In genomic region chr16:50276801-50277560, GRCh38 we compare ENCODE assay signal across 15 cellular contexts. TPM values are rescaled to one million over a fixed set of nuclear protein-coding genes. Genes with fewer than 3 reads are reported as not detected.
A peak's percentile ranks its signal among the peaks of the same experiment; 100 is the strongest.
DNase-seq lines count a peak whose midpoint lies in the region; ATAC-seq lines count a peak whose summit lies in the region.
"Had no signal": no experiment of that assay in that cellular context is flagged by ENCODE, and none has a peak within 500 bp of the region (broad histone marks: within the 10 kb centered on the region; RNA-seq: fewer than 3 reads in every experiment).

No MANE protein-coding gene starts in this region.

- no peak overlapping the region for H2AK5ac ChIP-seq in trophoblast cell (ENCODE audit: low read length)

- no peak overlapping the region for H4K91ac ChIP-seq in trophoblast cell (ENCODE audit: low read depth, low read length)

- H3K27ac Mint-ChIP-seq in activated CD4-positive, alpha-beta T cell treated with anti-CD3 and anti-CD28 coated beads for 36 hours: peak overlapping the region; percentile 89
- peak overlapping the region; percentile 92 for H3K27ac Mint-ChIP-seq in activated naive CD8-positive, alpha-beta T cell

- H4K12ac ChIP-seq in trophoblast cell (ENCODE audit: low read depth, low read length): no peak overlapping the region

- no peaks in the 10 kb centered on the region for H3K79me2 ChIP-seq in trophoblast cell (ENCODE audit: control insufficient read depth, insufficient read depth, low read length, poor library complexity)

- H3K9me3 ChIP-seq in trophoblast cell (ENCODE audit: insufficient read depth, low read depth, low read length): peaks cover 3% of the 10 kb centered on the region
- H3K9me3 ChIP-seq: colonic mucosa, tibial artery had no signal

- no peak overlapping the region for H2BK12ac ChIP-seq in trophoblast cell (ENCODE audit: low read length)

- H3K27me3 Mint-ChIP-seq in activated CD4-positive, alpha-beta T cell treated with anti-CD3 and anti-CD28 coated beads for 36 hours: no peaks in the 10 kb centered on the region
- no peaks in the 10 kb centered on the region for H3K27me3 Mint-ChIP-seq in activated naive CD8-positive, alpha-beta T cell

- H3K4me3 Mint-ChIP-seq in activated CD4-positive, alpha-beta T cell treated with anti-CD3 and anti-CD28 coated beads for 36 hours: peak overlapping the region; percentile 30
- peak overlapping the region; percentile 73 for H3K4me3 Mint-ChIP-seq in activated naive CD8-positive, alpha-beta T cell

- no peak overlapping the region for H3K9ac ChIP-seq in trophoblast cell (ENCODE audit: low read length)

- no peaks in the 10 kb centered on the region for H3K79me1 ChIP-seq in trophoblast cell (ENCODE audit: low read length)

- no peak overlapping the region for H3K4me2 ChIP-seq in trophoblast cell (ENCODE audit: low read length)

- H3K27me3 ChIP-seq in trophoblast cell (ENCODE audit: insufficient read depth, low read length): no peaks in the 10 kb centered on the region
- H3K27me3 ChIP-seq: colonic mucosa, tibial artery had no signal

- no peak overlapping the region for H3K23ac ChIP-seq in trophoblast cell (ENCODE audit: low read length)

- no peak overlapping the region for H2BK5ac ChIP-seq in trophoblast cell (ENCODE audit: low read depth, low read length, poor library complexity)

- peaks cover 37% of the 10 kb centered on the region for H3K36me3 Mint-ChIP-seq in activated CD4-positive, alpha-beta T cell treated with anti-CD3 and anti-CD28 coated beads for 36 hours (ENCODE audit: low read depth)
- H3K36me3 Mint-ChIP-seq in activated naive CD8-positive, alpha-beta T cell: no peaks in the 10 kb centered on the region

- no peaks in the 10 kb centered on the region for H3K36me3 ChIP-seq in trophoblast cell (ENCODE audit: control insufficient read depth in 1 of 2, insufficient read depth in 2 of 2, low read length in 2 of 2)
- H3K36me3 ChIP-seq: colonic mucosa, tibial artery had no signal

- no peak overlapping the region for H3K18ac ChIP-seq in trophoblast cell (ENCODE audit: low read length)

- H2AFZ ChIP-seq in trophoblast cell (ENCODE audit: insufficient read depth, low read length, poor library complexity): no peak overlapping the region

- H3K4ac ChIP-seq in trophoblast cell (ENCODE audit: low read depth, low read length): no peak overlapping the region

- no peak overlapping the region for H3K14ac ChIP-seq in trophoblast cell (ENCODE audit: low read length)

- WGBS in trophoblast cell (ENCODE audit: extremely low coverage, insufficient coverage, insufficient read length): no CpG with 5 or more reads among the region's 4 CpGs

- intact Hi-C loops in activated CD4-positive, alpha-beta T cell treated with anti-CD3 and anti-CD28 coated beads for 36 hours (cut with DNase I, micrococcal nuclease): loop anchor here (1.0 to 5.0 kb wide), 10 partner anchors 10 to 490 kb away; partner anchors contain the start of genes CYLD (in 2 of the 2) and CNEP1R1 (in 1 of the 2)

- POLR2A ChIA-PET in activated CD4-positive, alpha-beta T cell treated with anti-CD3 and anti-CD28 coated beads for 36 hours (lab: Charles Lee): interaction anchor here (0.6 to 1.1 kb wide), 3 partner anchors 14 to 92 kb away, joined by 3 read pairs; no protein-coding TSS in a partner anchor

- CTCF ChIA-PET in activated CD4-positive, alpha-beta T cell treated with anti-CD3 and anti-CD28 coated beads for 36 hours (lab: Charles Lee): interaction anchor here (0.7 to 1.8 kb wide), 6 partner anchors 9 to 398 kb away, joined by 3 to 7 read pairs (median 5); partner anchors contain the start of gene CNEP1R1

- peaks cover 92% of the 10 kb centered on the region for H3K4me1 Mint-ChIP-seq in activated CD4-positive, alpha-beta T cell treated with anti-CD3 and anti-CD28 coated beads for 36 hours
- peaks cover 89% of the 10 kb centered on the region for H3K4me1 Mint-ChIP-seq in activated naive CD8-positive, alpha-beta T cell (ENCODE audit: low read depth)

- DNase-seq in activated CD4-positive, alpha-beta T cell treated with anti-CD3 and anti-CD28 coated beads for 36 hours: peak; percentile 52
- no peak for DNase-seq in activated CD4-positive, alpha-beta T cell treated with anti-CD3 and anti-CD28 coated beads for 1 hour
- DNase-seq in M059J (ENCODE audit: low read depth) (peak; percentile 32), trophoblast cell (peak; percentile 53 to 84), NCI-H510A (lab: John Stamatoyannopoulos, UW) (no peak), midbrain (lab: John Stamatoyannopoulos, UW) (no peak), dermis blood vessel endothelial cell (no peak)
- DNase-seq: ACHN, activated gamma-delta T cell treated with Interleukin-2 at 50 U/mL for 16 hours, colonic mucosa, KBM-7, tibial artery had no signal

- no peak overlapping the region for H3K4me3 ChIP-seq in trophoblast cell (ENCODE audit: low read depth, low read length)
- H3K4me3 ChIP-seq: colonic mucosa, tibial artery had no signal

- H3K4me1 ChIP-seq in trophoblast cell (ENCODE audit: control insufficient read depth in 1 of 2, insufficient read depth in 2 of 2, low read length in 2 of 2): peaks cover 0 to 4% of the 10 kb centered on the region in 2 experiments
- H3K4me1 ChIP-seq: tibial artery had no signal

- no peak overlapping the region for H4K8ac ChIP-seq in trophoblast cell (ENCODE audit: low read depth, low read length)

- H2BK120ac ChIP-seq in trophoblast cell (ENCODE audit: insufficient read depth, low read length, poor library complexity): no peak overlapping the region

- H3K9me3 Mint-ChIP-seq in activated CD4-positive, alpha-beta T cell treated with anti-CD3 and anti-CD28 coated beads for 36 hours (ENCODE audit: low read depth): no peaks in the 10 kb centered on the region
- no peaks in the 10 kb centered on the region for H3K9me3 Mint-ChIP-seq in activated naive CD8-positive, alpha-beta T cell (ENCODE audit: low read depth)

- no peak overlapping the region for H3K27ac ChIP-seq in trophoblast cell (ENCODE audit: low read depth, low read length)
- H3K27ac ChIP-seq: colonic mucosa, RWPE1, tibial artery had no signal

- ATAC-seq in activated CD4-positive, alpha-beta T cell treated with anti-CD3 and anti-CD28 coated beads for 36 hours: peak; percentile 57
- ATAC-seq: sciatic nerve had no signal

RNA-seq across cellular contexts. Expression of gene ADCY7, which starts 10.6 kb away (rescaled TPM):
- 10 to 100 TPM; 51.8 to 85.3 TPM for total RNA-seq in activated CD4-positive, alpha-beta T cell treated with anti-CD3 and anti-CD28 coated beads for 36 hours
- 10.5 and 17.4 TPM in 2 replicates for total RNA-seq in M059J (2014; rRNA removed; shearing (Covaris generic))
- 5.7 and 6.0 TPM in 2 replicates for polyA plus RNA-seq in trophoblast cell (2013)
- total RNA-seq in dermis blood vessel endothelial cell: 4.4 and 5.1 TPM in 2 replicates

Comparison
In these comparisons a context has a peak if more than half of its experiments do, and no peak if none do; other contexts are left out.
1. DNase-seq: peak in activated CD4-positive, alpha-beta T cell treated with anti-CD3 and anti-CD28 coated beads for 36 hours (single experiment), M059J (single experiment) and trophoblast cell (2 of 2); none in activated CD4-positive, alpha-beta T cell treated with anti-CD3 and anti-CD28 coated beads for 1 hour (single experiment), NCI-H510A (single experiment), midbrain (single experiment) and dermis blood vessel endothelial cell (single experiment).